24 cellular contexts compared by ENCODE assay signal in genomic region chr22:32876516-32876915, GRCh38.
"Had no signal": no experiment of that assay in that cellular context is flagged by ENCODE, and none has a peak within 500 bp of the region (broad histone marks: within the 10 kb centered on the region; RNA-seq: fewer than 3 reads in every experiment).

No MANE protein-coding gene starts in this region.

- H3K4me1 Mint-ChIP-seq: stimulated activated effector memory CD8-positive, alpha-beta T cell treated with anti-CD3 and anti-CD28 coated beads, Interleukin-12 subunit alpha, Interleukin-12 subunit beta, amount 100 ng/mL, for 72 hours had no signal

- H3K4me3 Mint-ChIP-seq: stimulated activated effector memory CD8-positive, alpha-beta T cell treated with anti-CD3 and anti-CD28 coated beads, Interleukin-12 subunit alpha, Interleukin-12 subunit beta, amount 100 ng/mL, for 72 hours; stimulated activated memory B cell treated with anti-CD40 and anti-IgM and Interleukin-4, amounts not matched to agents 10 μg/mL and 1 μg/mL and 100 μg/mL, for 72 hours; stimulated activated naive B cell treated with anti-CD40 and anti-IgM and Interleukin-4, amounts not matched to agents 10 μg/mL and 1 μg/mL and 100 μg/mL, for 72 hours; stimulated activated naive CD8-positive, alpha-beta T cell treated with anti-CD3 and anti-CD28 coated beads, Interleukin-15, amount 100 ng/mL, for 72 hours; stimulated activated naive CD8-positive, alpha-beta T cell treated with anti-CD3 and anti-CD28 coated beads, Interleukin-15, Interleukin-2, amounts not matched to agents 100 ng/mL and 50 ng/mL, for 24 hours; type B pancreatic cell had no signal

- DNase-seq: stimulated activated CD4-positive, alpha-beta T cell treated with anti-CD3 and anti-CD28 coated beads, Interleukin-2, amount 100 ng/mL, for 48 hours; stimulated activated CD4-positive, alpha-beta T cell treated with anti-CD3 and anti-CD28 coated beads, Interleukin-4, amount 100 ng/mL, for 1 hour; stimulated activated CD4-positive, alpha-beta T cell treated with anti-CD3 and anti-CD28 coated beads, Interleukin-4, amount 100 ng/mL, for 24 hours; stimulated activated CD4-positive, alpha-beta T cell treated with anti-CD3 and anti-CD28 coated beads, Interleukin-4, amount 100 ng/mL, for 4 hours; stimulated activated CD8-positive, alpha-beta memory T cell treated with anti-CD3 and anti-CD28 coated beads, Interleukin-4, amount 100 ng/mL, for 48 hours; stimulated activated naive B cell treated with anti-CD40 and anti-IgM and Interleukin-4, amounts not matched to agents 10 μg/mL and 1 μg/mL and 100 μg/mL, for 72 hours; stimulated activated naive CD4-positive, alpha-beta T cell; stimulated activated naive CD4-positive, alpha-beta T cell treated with Interleukin-2 at 50 U/mL for 16 hours; stimulated activated naive CD8-positive, alpha-beta T cell treated with anti-CD3 and anti-CD28 coated beads, Interleukin-15, amount 100 ng/mL, for 72 hours; stimulated activated naive CD8-positive, alpha-beta T cell treated with anti-CD3 and anti-CD28 coated beads, Interleukin-15, Interleukin-2, amounts not matched to agents 100 U/mL and 50 U/mL, for 24 hours; stomach; substantia nigra; testis; thyroid gland; tibial artery; transverse colon; trophoblast cell; upper lobe of left lung; upper lobe of right lung; uterus had no signal

- H3K36me3 Mint-ChIP-seq: stimulated activated effector memory CD8-positive, alpha-beta T cell treated with anti-CD3 and anti-CD28 coated beads, Interleukin-12 subunit alpha, Interleukin-12 subunit beta, amount 100 ng/mL, for 72 hours; stimulated activated memory B cell treated with anti-CD40 and anti-IgM and Interleukin-4, amounts not matched to agents 10 μg/mL and 1 μg/mL and 100 μg/mL, for 72 hours; type B pancreatic cell had no signal

- H3K27me3 Mint-ChIP-seq: stimulated activated naive CD8-positive, alpha-beta T cell treated with anti-CD3 and anti-CD28 coated beads, Interleukin-15, amount 100 ng/mL, for 72 hours; stimulated activated naive CD8-positive, alpha-beta T cell treated with anti-CD3 and anti-CD28 coated beads, Interleukin-15, Interleukin-2, amounts not matched to agents 100 ng/mL and 50 ng/mL, for 24 hours had no signal

- H3K9me3 Mint-ChIP-seq: stimulated activated effector memory CD8-positive, alpha-beta T cell treated with anti-CD3 and anti-CD28 coated beads, Interleukin-12 subunit alpha, Interleukin-12 subunit beta, amount 100 ng/mL, for 72 hours; stimulated activated naive CD8-positive, alpha-beta T cell treated with anti-CD3 and anti-CD28 coated beads, Interleukin-15, amount 100 ng/mL, for 72 hours; stimulated activated naive CD8-positive, alpha-beta T cell treated with anti-CD3 and anti-CD28 coated beads, Interleukin-15, Interleukin-2, amounts not matched to agents 100 ng/mL and 50 ng/mL, for 24 hours; type B pancreatic cell had no signal

- H3K27ac Mint-ChIP-seq: stimulated activated effector memory CD8-positive, alpha-beta T cell treated with anti-CD3 and anti-CD28 coated beads, Interleukin-12 subunit alpha, Interleukin-12 subunit beta, amount 100 ng/mL, for 72 hours; stimulated activated memory B cell treated with anti-CD40 and anti-IgM and Interleukin-4, amounts not matched to agents 10 μg/mL and 1 μg/mL and 100 μg/mL, for 72 hours; stimulated activated naive B cell treated with anti-CD40 and anti-IgM and Interleukin-4, amounts not matched to agents 10 μg/mL and 1 μg/mL and 100 μg/mL, for 72 hours; stimulated activated naive CD8-positive, alpha-beta T cell treated with anti-CD3 and anti-CD28 coated beads, Interleukin-15, amount 100 ng/mL, for 72 hours; stimulated activated naive CD8-positive, alpha-beta T cell treated with anti-CD3 and anti-CD28 coated beads, Interleukin-15, Interleukin-2, amounts not matched to agents 100 ng/mL and 50 ng/mL, for 24 hours; type B pancreatic cell had no signal

- ATAC-seq: stimulated activated effector memory CD8-positive, alpha-beta T cell treated with anti-CD3 and anti-CD28 coated beads, Interleukin-12 subunit alpha, Interleukin-12 subunit beta, amount 100 ng/mL, for 72 hours; stimulated activated memory B cell treated with anti-CD40 and anti-IgM and Interleukin-4, amounts not matched to agents 10 μg/mL and 1 μg/mL and 100 μg/mL, for 72 hours; stimulated activated naive B cell treated with anti-CD40 and anti-IgM and Interleukin-4, amounts not matched to agents 10 μg/mL and 1 μg/mL and 100 μg/mL, for 72 hours; stimulated activated naive CD8-positive, alpha-beta T cell treated with anti-CD3 and anti-CD28 coated beads, Interleukin-15, amount 100 ng/mL, for 72 hours; stimulated activated naive CD8-positive, alpha-beta T cell treated with anti-CD3 and anti-CD28 coated beads, Interleukin-15, Interleukin-2, amounts not matched to agents 100 U/mL and 50 U/mL, for 24 hours; upper lobe of right lung had no signal
